9 cellular contexts compared by ENCODE assay signal in genomic region chr19:13430790-13431582, GRCh38.
DNase-seq lines count a peak whose midpoint lies in the region; ATAC-seq, FAIRE-seq and TF ChIP-seq lines count a peak whose summit lies in the region.
"Had no signal": no experiment of that assay in that cellular context is flagged by ENCODE, and none has a peak within 500 bp of the region (broad histone marks: within the 10 kb centered on the region; RNA-seq: fewer than 3 reads in every experiment).

No MANE protein-coding gene starts in this region.

- no peak overlapping the region for H2BK5ac ChIP-seq in neuronal stem cell (ENCODE audit: low read length)

- no peak overlapping the region for H4K8ac ChIP-seq in neuronal stem cell (ENCODE audit: low read depth, low read length)

- H3K9ac ChIP-seq in MM.1S (ENCODE audit: low read length) (no peak overlapping the region), endothelial cell of umbilical vein (replicated peaks; ENCODE audit: extremely low read depth, insufficient read depth, low read length) (no peak overlapping the region), neuronal stem cell (ENCODE audit: low read depth, low read length, poor library complexity) (no peak overlapping the region)

- no peak for ATAC-seq in aorta (ENCODE audit: low FRiP score)
- no peak for ATAC-seq in HG02852 (IDR thresholded peaks at IDR 0.05; ENCODE audit: unreplicated experiment)

- no peak overlapping the region for H4K91ac ChIP-seq in neuronal stem cell (ENCODE audit: low read depth, low read length, poor library complexity)

- POLR2A ChIA-PET in endothelial cell of umbilical vein (lab: Charles Lee), result no interaction called here

- TF ChIP-seq POLR2A in endothelial cell of umbilical vein (IDR thresholded peaks at IDR 0.05; ENCODE audit: low read depth, low read length), result no peak

- no peak overlapping the region for H3K14ac ChIP-seq in neuronal stem cell (ENCODE audit: low read length)

- WGBS in neuronal stem cell (ENCODE audit: extremely low coverage in 2 of 2, insufficient read length in 2 of 2, insufficient replicate concordance in 1 of 2), 2 donors, result no CpG with 5 or more reads among the region's 5 CpGs
- 72 to 78% methylated on average over 5 of the region's 5 CpGs for WGBS in aorta, 2 donors

- CTCF ChIA-PET in endothelial cell of umbilical vein (lab: Charles Lee), result interaction anchor here (0.8 to 6.2 kb wide), 7 partner anchors 11 to 158 kb away, joined by 3 to 44 read pairs (median 5); no protein-coding TSS in a partner anchor

- H3K9me3 ChIP-seq in MM.1S (replicated peaks; ENCODE audit: insufficient read depth, low read length), result no peaks in the 10 kb centered on the region
- H3K9me3 ChIP-seq in endothelial cell of umbilical vein (replicated peaks; ENCODE audit: control insufficient read depth, insufficient read depth, low read length), result no peaks in the 10 kb centered on the region
- H3K9me3 ChIP-seq in neuronal stem cell (replicated peaks in 1 of 2; ENCODE audit: control insufficient read depth in 2 of 2, insufficient read depth in 1 of 2, low read depth in 1 of 2, low read length in 2 of 2), result no peaks in the 10 kb centered on the region
- peaks cover 2% of the 10 kb centered on the region for H3K9me3 ChIP-seq in aorta (ENCODE audit: control insufficient read depth, low read length)

- peak; percentile 65 for FAIRE-seq in endothelial cell of umbilical vein (lab: Jason Lieb, UNC)
- FAIRE-seq: colon had no signal

- H3K79me2 ChIP-seq in MM.1S (ENCODE audit: low read length) (no peaks in the 10 kb centered on the region), endothelial cell of umbilical vein (ENCODE audit: control insufficient read depth, insufficient read depth, low read length) (no peaks in the 10 kb centered on the region)

- no peak overlapping the region for H2AFZ ChIP-seq in MM.1S (ENCODE audit: low read length)
- no peak overlapping the region for H2AFZ ChIP-seq in endothelial cell of umbilical vein (ENCODE audit: low read depth, low read length)
- H2AFZ ChIP-seq in neuronal stem cell (ENCODE audit: low read length), result no peak overlapping the region

- no peak overlapping the region for H3K4ac ChIP-seq in neuronal stem cell (ENCODE audit: low read length)

- no peak overlapping the region for H3K4me3 ChIP-seq in GM12865 (ENCODE audit: low read depth, low read length)
- no peak overlapping the region for H3K4me3 ChIP-seq in MM.1S (ENCODE audit: low read length)
- no peak overlapping the region for H3K4me3 ChIP-seq in endothelial cell of umbilical vein (replicated peaks in 1 of 3; ENCODE audit: insufficient read depth in 1 of 3, low read depth in 1 of 3, low read length in 3 of 3)
- H3K4me3 ChIP-seq in neuronal stem cell (ENCODE audit: low read length in 2 of 2), result no peak overlapping the region
- no peak overlapping the region for H3K4me3 ChIP-seq in aorta (ENCODE audit: low read length in 2 of 2)

- no peak overlapping the region for H3K18ac ChIP-seq in neuronal stem cell (ENCODE audit: low read length)

- dilution Hi-C loops in endothelial cell of umbilical vein (cut with MboI; ENCODE audit: extremely low pct_ligation_motif_present, low sequenced_read_pairs), result no loop called here

- no peak overlapping the region for H2BK12ac ChIP-seq in neuronal stem cell (ENCODE audit: low read length)

- H3K9me2 ChIP-seq in MM.1S (replicated peaks; ENCODE audit: insufficient read depth, low read length), result no peaks in the 10 kb centered on the region

- intact Hi-C loops in endothelial cell of umbilical vein (cut with micrococcal nuclease), result loop anchor here (1.0 kb wide), 2 partner anchors 65 to 154 kb away; no protein-coding TSS in a partner anchor
- intact Hi-C loops in aorta (cut with DNase I), result loop anchor here in 1 of 2 donors (10.0 kb wide), 1 partner anchor 156 kb away; no protein-coding TSS in a partner anchor

- H3K27ac ChIP-seq in MM.1S (ENCODE audit: low read length) (no peak overlapping the region), endothelial cell of umbilical vein (ENCODE audit: insufficient read depth, low read depth, low read length) (no peak overlapping the region), neuronal stem cell (replicated peaks; ENCODE audit: low read length) (no peak overlapping the region), aorta (ENCODE audit: low read depth in 1 of 2, low read length in 2 of 2) (no peak overlapping the region)

- TF ChIP-seq CTCF in GM12865 (IDR thresholded peaks at IDR 0.05; ENCODE audit: insufficient read depth, low read depth, low read length, missing control alignments), result peak; percentile 84
- TF ChIP-seq CTCF in MM.1S (IDR thresholded peaks at IDR 0.05; ENCODE audit: low read length), result peak; percentile 70
- TF ChIP-seq CTCF in endothelial cell of umbilical vein (IDR thresholded peaks at IDR 0.05; ENCODE audit: extremely low read depth in 1 of 2, insufficient read depth in 1 of 2, low read depth in 1 of 2, low read length in 2 of 2), result peak; percentile 76 to 84

- H2BK15ac ChIP-seq in neuronal stem cell (ENCODE audit: low read length), result no peak overlapping the region

- H3K9me1 ChIP-seq in endothelial cell of umbilical vein (replicated peaks; ENCODE audit: control insufficient read depth, extremely low read depth, insufficient read depth, low read length), result no peaks in the 10 kb centered on the region

- peaks cover 1% of the 10 kb centered on the region for H3K79me1 ChIP-seq in neuronal stem cell (ENCODE audit: low read depth, low read length)

- no peaks in the 10 kb centered on the region for H3K36me3 ChIP-seq in MM.1S (replicated peaks; ENCODE audit: insufficient read depth, low read length)
- H3K36me3 ChIP-seq in endothelial cell of umbilical vein (ENCODE audit: control insufficient read depth in 2 of 2, extremely low read depth in 1 of 2, insufficient read depth in 2 of 2, low read length in 2 of 2), result no peaks in the 10 kb centered on the region
- no peaks in the 10 kb centered on the region for H3K36me3 ChIP-seq in neuronal stem cell (replicated peaks in 1 of 2; ENCODE audit: control insufficient read depth in 2 of 2, insufficient read depth in 2 of 2, low read length in 2 of 2)
- H3K36me3 ChIP-seq in aorta (ENCODE audit: control insufficient read depth in 1 of 2, insufficient read depth in 2 of 2, low read length in 1 of 2), result no peaks in the 10 kb centered on the region

- H4K20me1 ChIP-seq in MM.1S (ENCODE audit: insufficient read depth, low read length) (no peaks in the 10 kb centered on the region), endothelial cell of umbilical vein (replicated peaks; ENCODE audit: control insufficient read depth, extremely low read depth, insufficient read depth, low read length) (no peaks in the 10 kb centered on the region)

- H3K4me2 ChIP-seq in MM.1S (ENCODE audit: low read depth, low read length), result no peak overlapping the region
- H3K4me2 ChIP-seq in endothelial cell of umbilical vein (ENCODE audit: insufficient read depth, low read length), result no peak overlapping the region
- H3K4me2 ChIP-seq in neuronal stem cell (ENCODE audit: insufficient read depth, low read length, poor library complexity, severe bottlenecking), result no peak overlapping the region

- H2AK5ac ChIP-seq in neuronal stem cell (ENCODE audit: low read depth, low read length), result no peak overlapping the region

- no peak overlapping the region for H2BK120ac ChIP-seq in neuronal stem cell (ENCODE audit: low read depth, low read length)

- H3K4me1 ChIP-seq in MM.1S (ENCODE audit: low read length), result no peaks in the 10 kb centered on the region
- H3K4me1 ChIP-seq in endothelial cell of umbilical vein (ENCODE audit: control insufficient read depth, extremely low read depth, insufficient read depth, low read length), result peaks cover 10% of the 10 kb centered on the region
- no peaks in the 10 kb centered on the region for H3K4me1 ChIP-seq in neuronal stem cell (ENCODE audit: control insufficient read depth in 2 of 2, insufficient read depth in 1 of 2, low read depth in 1 of 2, low read length in 2 of 2)
- H3K4me1 ChIP-seq in aorta (ENCODE audit: control insufficient read depth in 1 of 2, insufficient read depth in 2 of 2, low read length in 2 of 2), result no peaks in the 10 kb centered on the region

- peak; percentile 66 for DNase-seq in GM12865 (ENCODE audit: low read depth)
- peak; percentile 19 for DNase-seq in MM.1S
- peak; percentile 9 to 33 for DNase-seq in activated CD4-positive, alpha-beta T cell treated with anti-CD3 and anti-CD28 coated beads, Interleukin-2, amount 50 U/mL, for 24 hours (ENCODE audit: low read depth in 1 of 2, low spot score in 1 of 2)
- peak; percentile 39 for DNase-seq in endothelial cell of umbilical vein (ENCODE audit: low read depth, low spot score)
- DNase-seq in neuronal stem cell (ENCODE audit: low spot score), result peak; percentile 17
- peak; percentile 59 to 78 for DNase-seq in aorta
- DNase-seq in SW480 (ENCODE audit: low spot score), result no peak

- H3F3A ChIP-seq in MM.1S (ENCODE audit: insufficient read depth, low read length), result no peaks in the 10 kb centered on the region

- H3K27me3 ChIP-seq in MM.1S (replicated peaks; ENCODE audit: insufficient read depth, low read length) (peaks cover 21% of the 10 kb centered on the region), endothelial cell of umbilical vein (ENCODE audit: control insufficient read depth in 2 of 2, insufficient read depth in 2 of 2, low read length in 2 of 2) (no peaks in the 10 kb centered on the region), neuronal stem cell (ENCODE audit: control insufficient read depth in 3 of 3, insufficient read depth in 3 of 3, low read depth in 1 of 3, low read length in 3 of 3) (no peaks in the 10 kb centered on the region), aorta (ENCODE audit: control insufficient read depth in 1 of 2, insufficient read depth in 2 of 2, low read length in 1 of 2) (no peaks in the 10 kb centered on the region)

- no peak overlapping the region for H3K23ac ChIP-seq in neuronal stem cell (ENCODE audit: low read depth, low read length, poor library complexity)

- no TSS peak for BruUV-seq in endothelial cell of umbilical vein (replicated peaks; lab: Mats Ljungman, UMichigan)

TF ChIP-seq in endothelial cell of umbilical vein, 7 proteins besides CTCF, POLR2A, EP300 and RAD21:
- TF ChIP-seq MYC (IDR thresholded peaks at IDR 0.05; ENCODE audit: low read depth, low read length), result no peak
- no peak for TF ChIP-seq GATA2 (IDR thresholded peaks at IDR 0.05; ENCODE audit: insufficient read depth, insufficient read length, low read depth, low read length)
- no peak for TF ChIP-seq JUN (IDR thresholded peaks at IDR 0.05; ENCODE audit: borderline replicate concordance, insufficient read depth, insufficient read length, low read depth)
- TF ChIP-seq POLR2AphosphoS5 (IDR thresholded peaks at IDR 0.05; ENCODE audit: insufficient read depth, low read depth, low read length), result no peak
- no peak for TF ChIP-seq FOS (IDR thresholded peaks at IDR 0.05; ENCODE audit: borderline replicate concordance, insufficient read depth, low read length)
- no peak for TF ChIP-seq EZH2 (IDR thresholded peaks at IDR 0.05; ENCODE audit: borderline replicate concordance, low read depth, low read length, severe bottlenecking)
- TF ChIP-seq MAX (IDR thresholded peaks at IDR 0.05; ENCODE audit: insufficient read depth, insufficient read length), result no peak
